ENCODE assay signal across 15 cellular contexts in genomic region chr16:3091551-3091950, GRCh38. TPM values are rescaled to one million over a fixed set of nuclear protein-coding genes. Genes with fewer than 3 reads are reported as not detected.
"Had no signal": no experiment of that assay in that cellular context is flagged by ENCODE, and none has a peak within 500 bp of the region (broad histone marks: within the 10 kb centered on the region; RNA-seq: fewer than 3 reads in every experiment).

No MANE protein-coding gene starts in this region.

- H3K27ac Mint-ChIP-seq: naive B cell; T-helper 1 cell treated with Interleukin-12 subunit alpha and Interleukin-12 subunit beta and Interleukin-4 antibody, amounts not matched to agents 30 μg/mL and 1 μg/mL, for 36 hours had no signal

- DNase-seq: activated CD4-positive, CD25-positive, alpha-beta regulatory T cell; activated T-cell treated with anti-CD3 and anti-CD28 coated beads, Interleukin-2, amount 50 U/mL, for 48 hours; islet precursor cell; mammary epithelial cell; naive B cell; stimulated activated CD4-positive, alpha-beta T cell treated with anti-CD3 and anti-CD28 coated beads, Interleukin-15, amount 100 ng/mL, for 24 hours; stimulated activated CD4-positive, alpha-beta T cell treated with anti-CD3 and anti-CD28 coated beads, Interleukin-4, amount 100 ng/mL, for 1 hour; stimulated activated naive CD4-positive, alpha-beta T cell treated with Interleukin-2 at 50 U/mL for 16 hours; transverse colon had no signal

- H3K4me3 ChIP-seq: transverse colon had no signal

- ATAC-seq: esophagus mucosa, left lobe of liver had no signal

- H3K4me3 Mint-ChIP-seq: naive B cell; T-helper 1 cell treated with Interleukin-12 subunit alpha and Interleukin-12 subunit beta and Interleukin-4 antibody, amounts not matched to agents 30 μg/mL and 1 μg/mL, for 36 hours had no signal

- H3K27ac ChIP-seq: neutrophil, transverse colon had no signal

- H3K9me3 Mint-ChIP-seq: naive B cell; T-helper 1 cell treated with Interleukin-12 subunit alpha and Interleukin-12 subunit beta and Interleukin-4 antibody, amounts not matched to agents 30 μg/mL and 1 μg/mL, for 36 hours had no signal

- H3K36me3 Mint-ChIP-seq: naive B cell had no signal

- H3K36me3 ChIP-seq: neutrophil, transverse colon had no signal

- H3K9me3 ChIP-seq: neutrophil, transverse colon had no signal

RNA-seq across cellular contexts. Expression of gene ZSCAN10, which starts 7.5 kb away (rescaled TPM):
- total RNA-seq: cardiac septum, esophagus mucosa, mammary epithelial cell, renal cortical epithelial cell, transverse colon had no signal
